ENCODE assay signal across 31 cellular contexts in genomic region chr9:1094749-1095148, GRCh38. TPM values are rescaled to one million over a fixed set of nuclear protein-coding genes. Genes with fewer than 3 reads are reported as not detected.
"Had no signal": no experiment of that assay in that cellular context is flagged by ENCODE, and none has a peak within 500 bp of the region (broad histone marks: within the 10 kb centered on the region; RNA-seq: fewer than 3 reads in every experiment).

No MANE protein-coding gene starts in this region.

- H3K36me3 ChIP-seq: ascending aorta, breast epithelium, esophagus muscularis mucosa, gastroesophageal sphincter, heart right ventricle had no signal

- H3K4me1 ChIP-seq: ascending aorta, breast epithelium, esophagus muscularis mucosa, gastroesophageal sphincter, heart right ventricle had no signal

- H3K27ac Mint-ChIP-seq: activated CD4-positive, alpha-beta memory T cell treated with anti-CD3 and anti-CD28 coated beads for 36 hours; activated CD4-positive, alpha-beta T cell treated with anti-CD3 and anti-CD28 coated beads for 36 hours; activated CD4-positive, alpha-beta T cell treated with anti-CD3 and anti-CD28 coated beads, Interleukin-2, amount 10 ng/mL, durations not matched to agents 24 days and 14 days; activated CD8-positive, alpha-beta memory T cell treated with anti-CD3 and anti-CD28 coated beads, Interleukin-2, amount 10 ng/mL, durations not matched to agents 7 days and 5 days; activated CD8-positive, alpha-beta T cell treated with anti-CD3 and anti-CD28 coated beads, Interleukin-2, amount 10 ng/mL, durations not matched to agents 7 days and 5 days; activated naive CD4-positive, alpha-beta T cell treated with anti-CD3 and anti-CD28 coated beads, Interleukin-2, amount 10 ng/mL, durations not matched to agents 7 days and 5 days; activated naive CD4-positive, alpha-beta T cell treated with anti-CD3 and anti-CD28 coated beads, Interleukin-2, amount 50 U/mL, for 72 hours; activated naive CD8-positive, alpha-beta T cell treated with anti-CD3 and anti-CD28 coated beads, Interleukin-2, amount 10 ng/mL, durations not matched to agents 7 days and 5 days; activated T-helper 1 cell treated with anti-CD3 and anti-CD28 coated beads, Interleukin-12 subunit alpha, Interleukin-12 subunit beta, Interleukin-2, Interleukin-4 antibody, amounts not matched to agents 30 ng/mL and 10 ng/mL and 1 ng/mL, durations not matched to agents 14 hours and 24 hours and 36 hours; brain had no signal

- DNase-seq: activated CD4-positive, alpha-beta memory T cell treated with anti-CD3 and anti-CD28 coated beads for 36 hours; activated CD4-positive, alpha-beta T cell treated with anti-CD3 and anti-CD28 coated beads for 36 hours; activated CD4-positive, alpha-beta T cell treated with anti-CD3 and anti-CD28 coated beads, Interleukin-2, amount 10 ng/mL, durations not matched to agents 24 days and 14 days; activated CD4-positive, CD25-positive, alpha-beta regulatory T cell; activated CD4-positive, CD25-positive, alpha-beta regulatory T cell treated with anti-CD3 and anti-CD28 coated beads, Interleukin-2, amount 50 U/mL, for 72 hours; activated CD8-positive, alpha-beta memory T cell treated with anti-CD3 and anti-CD28 coated beads, Interleukin-2, amount 10 ng/mL, durations not matched to agents 7 days and 5 days; activated CD8-positive, alpha-beta memory T cell treated with anti-CD3 and anti-CD28 coated beads, Interleukin-2, amount 50 U/mL, for 4 hours; activated CD8-positive, alpha-beta T cell treated with anti-CD3 and anti-CD28 coated beads, Interleukin-2, amount 10 ng/mL, durations not matched to agents 7 days and 5 days; activated gamma-delta T cell; activated naive CD4-positive, alpha-beta T cell; activated naive CD4-positive, alpha-beta T cell treated with anti-CD3 and anti-CD28 coated beads, Interleukin-2, amount 10 ng/mL, durations not matched to agents 7 days and 5 days; activated naive CD8-positive, alpha-beta T cell treated with anti-CD3 and anti-CD28 coated beads, Interleukin-2, amount 10 ng/mL, durations not matched to agents 7 days and 5 days; activated T-cell treated with anti-CD3 and anti-CD28 coated beads, Interleukin-2, amount 50 U/mL, for 1 hour; activated T-cell treated with anti-CD3 and anti-CD28 coated beads, Interleukin-2, amount 50 U/mL, for 48 hours; effector CD8-positive, alpha-beta T cell; erythroblast; foreskin melanocyte; heart right ventricle; T-helper 2 cell had no signal

- H3K27ac ChIP-seq: ascending aorta, breast epithelium, esophagus muscularis mucosa, gastroesophageal sphincter, heart right ventricle had no signal

- H3K36me3 Mint-ChIP-seq: activated CD4-positive, alpha-beta memory T cell treated with anti-CD3 and anti-CD28 coated beads for 36 hours; activated CD8-positive, alpha-beta memory T cell treated with anti-CD3 and anti-CD28 coated beads, Interleukin-2, amount 10 ng/mL, durations not matched to agents 7 days and 5 days; activated naive CD4-positive, alpha-beta T cell treated with anti-CD3 and anti-CD28 coated beads, Interleukin-2, amount 10 ng/mL, durations not matched to agents 7 days and 5 days; activated naive CD4-positive, alpha-beta T cell treated with anti-CD3 and anti-CD28 coated beads, Interleukin-2, amount 50 U/mL, for 72 hours; activated naive CD8-positive, alpha-beta T cell treated with anti-CD3 and anti-CD28 coated beads, Interleukin-2, amount 10 ng/mL, durations not matched to agents 7 days and 5 days; brain had no signal

- H3K4me1 Mint-ChIP-seq: activated CD4-positive, alpha-beta T cell treated with anti-CD3 and anti-CD28 coated beads for 36 hours; activated CD4-positive, alpha-beta T cell treated with anti-CD3 and anti-CD28 coated beads, Interleukin-2, amount 10 ng/mL, durations not matched to agents 24 days and 14 days; activated CD8-positive, alpha-beta memory T cell treated with anti-CD3 and anti-CD28 coated beads, Interleukin-2, amount 10 ng/mL, durations not matched to agents 7 days and 5 days; activated naive CD4-positive, alpha-beta T cell treated with anti-CD3 and anti-CD28 coated beads, Interleukin-2, amount 10 ng/mL, durations not matched to agents 7 days and 5 days; activated naive CD8-positive, alpha-beta T cell treated with anti-CD3 and anti-CD28 coated beads, Interleukin-2, amount 10 ng/mL, durations not matched to agents 7 days and 5 days; brain; central memory CD8-positive, alpha-beta T cell had no signal

- H3K9me3 ChIP-seq: ascending aorta, breast epithelium, esophagus muscularis mucosa, gastroesophageal sphincter, heart right ventricle had no signal

- H3K4me3 ChIP-seq: ascending aorta, breast epithelium, esophagus muscularis mucosa, gastroesophageal sphincter, heart right ventricle had no signal

- H3K27me3 ChIP-seq: ascending aorta, breast epithelium, esophagus muscularis mucosa had no signal

- H3K27me3 Mint-ChIP-seq: activated CD4-positive, alpha-beta T cell treated with anti-CD3 and anti-CD28 coated beads, Interleukin-2, amount 10 ng/mL, durations not matched to agents 24 days and 14 days; activated CD8-positive, alpha-beta memory T cell treated with anti-CD3 and anti-CD28 coated beads, Interleukin-2, amount 10 ng/mL, durations not matched to agents 7 days and 5 days had no signal

- H3K4me3 Mint-ChIP-seq: activated CD4-positive, alpha-beta memory T cell treated with anti-CD3 and anti-CD28 coated beads for 36 hours; activated CD4-positive, alpha-beta T cell treated with anti-CD3 and anti-CD28 coated beads for 36 hours; activated CD4-positive, alpha-beta T cell treated with anti-CD3 and anti-CD28 coated beads, Interleukin-2, amount 10 ng/mL, durations not matched to agents 24 days and 14 days; activated CD8-positive, alpha-beta memory T cell treated with anti-CD3 and anti-CD28 coated beads, Interleukin-2, amount 10 ng/mL, durations not matched to agents 7 days and 5 days; activated CD8-positive, alpha-beta T cell treated with anti-CD3 and anti-CD28 coated beads, Interleukin-2, amount 10 ng/mL, durations not matched to agents 7 days and 5 days; activated naive CD4-positive, alpha-beta T cell treated with anti-CD3 and anti-CD28 coated beads, Interleukin-2, amount 10 ng/mL, durations not matched to agents 7 days and 5 days; activated naive CD8-positive, alpha-beta T cell treated with anti-CD3 and anti-CD28 coated beads, Interleukin-2, amount 10 ng/mL, durations not matched to agents 7 days and 5 days; activated T-helper 1 cell treated with anti-CD3 and anti-CD28 coated beads, Interleukin-12 subunit alpha, Interleukin-12 subunit beta, Interleukin-2, Interleukin-4 antibody, amounts not matched to agents 30 ng/mL and 10 ng/mL and 1 ng/mL, durations not matched to agents 14 hours and 24 hours and 36 hours; brain; central memory CD8-positive, alpha-beta T cell had no signal

- H3K9me3 Mint-ChIP-seq: activated CD4-positive, alpha-beta memory T cell treated with anti-CD3 and anti-CD28 coated beads for 36 hours; activated CD4-positive, alpha-beta T cell treated with anti-CD3 and anti-CD28 coated beads, Interleukin-2, amount 10 ng/mL, durations not matched to agents 24 days and 14 days; activated naive CD4-positive, alpha-beta T cell treated with anti-CD3 and anti-CD28 coated beads, Interleukin-2, amount 10 ng/mL, durations not matched to agents 7 days and 5 days; activated naive CD8-positive, alpha-beta T cell treated with anti-CD3 and anti-CD28 coated beads, Interleukin-2, amount 10 ng/mL, durations not matched to agents 7 days and 5 days; activated T-helper 1 cell treated with anti-CD3 and anti-CD28 coated beads, Interleukin-12 subunit alpha, Interleukin-12 subunit beta, Interleukin-2, Interleukin-4 antibody, amounts not matched to agents 30 ng/mL and 10 ng/mL and 1 ng/mL, durations not matched to agents 14 hours and 24 hours and 36 hours; brain; central memory CD8-positive, alpha-beta T cell had no signal

- ATAC-seq: activated CD4-positive, alpha-beta T cell treated with anti-CD3 and anti-CD28 coated beads for 36 hours; activated CD8-positive, alpha-beta memory T cell treated with anti-CD3 and anti-CD28 coated beads, Interleukin-2, amount 10 ng/mL, durations not matched to agents 7 days and 5 days; activated CD8-positive, alpha-beta T cell treated with anti-CD3 and anti-CD28 coated beads, Interleukin-2, amount 10 ng/mL, durations not matched to agents 7 days and 5 days; activated naive CD4-positive, alpha-beta T cell treated with anti-CD3 and anti-CD28 coated beads, Interleukin-2, amount 50 U/mL, for 72 hours; gastroesophageal sphincter; heart right ventricle had no signal

RNA-seq across cellular contexts. Expression of gene DMRT2, which starts 44.6 kb away (rescaled TPM):
- total RNA-seq: activated CD4-positive, alpha-beta T cell treated with anti-CD3 and anti-CD28 coated beads for 36 hours; activated CD8-positive, alpha-beta memory T cell treated with anti-CD3 and anti-CD28 coated beads for 36 hours; activated CD8-positive, alpha-beta memory T cell treated with anti-CD3 and anti-CD28 coated beads, Interleukin-2, amount 10 ng/mL, durations not matched to agents 7 days and 5 days; activated CD8-positive, alpha-beta T cell treated with anti-CD3 and anti-CD28 coated beads, Interleukin-2, amount 10 ng/mL, durations not matched to agents 7 days and 5 days; activated naive CD4-positive, alpha-beta T cell treated with anti-CD3 and anti-CD28 coated beads, Interleukin-2, amount 50 U/mL, for 72 hours; activated naive CD8-positive, alpha-beta T cell treated with anti-CD3 and anti-CD28 coated beads, Interleukin-2, amount 10 ng/mL, durations not matched to agents 7 days and 5 days; dermis microvascular lymphatic vessel endothelial cell; endothelial cell of umbilical vein; glomerular endothelial cell had no signal
- polyA plus RNA-seq: endothelial cell of umbilical vein had no signal
